ENCODE assay signal across 8 cellular contexts in genomic region chr1:108560430-108561144, GRCh38. TPM values are rescaled to one million over a fixed set of nuclear protein-coding genes. Genes with fewer than 3 reads are reported as not detected.
DNase-seq lines count a peak whose midpoint lies in the region; ATAC-seq lines count a peak whose summit lies in the region.

No MANE protein-coding gene starts in this region.

- no peaks in the 10 kb centered on the region for H3K27me3 Mint-ChIP-seq in activated naive CD4-positive, alpha-beta T cell treated with anti-CD3 and anti-CD28 coated beads, Interleukin-2, amount 50 U/mL, for 24 hours

- H3K4me1 ChIP-seq in SJCRH30 = peaks cover 5% of the 10 kb centered on the region; the same call in 1 of the 2 replicates

- no peaks in the 10 kb centered on the region for H3K36me3 Mint-ChIP-seq in activated naive CD4-positive, alpha-beta T cell treated with anti-CD3 and anti-CD28 coated beads, Interleukin-2, amount 50 U/mL, for 24 hours

- H3K36me3 ChIP-seq in SJCRH30 = no peaks in the 10 kb centered on the region

- peaks cover 38% of the 10 kb centered on the region for H3K4me1 Mint-ChIP-seq in activated naive CD4-positive, alpha-beta T cell treated with anti-CD3 and anti-CD28 coated beads, Interleukin-2, amount 50 U/mL, for 24 hours

- peak; percentile 40 for ATAC-seq in GM21529 (IDR thresholded peaks at IDR 0.05; ENCODE audit: unreplicated experiment)
- peak; percentile 24 to 76 for ATAC-seq in left cardiac atrium
- no peak for ATAC-seq in esophagus mucosa

- no peaks in the 10 kb centered on the region for H3K9me3 ChIP-seq in SJCRH30 (replicated peaks)

- no peak overlapping the region for H3K27ac ChIP-seq in SJCRH30

- in situ Hi-C loops in KBM-7 (cut with MboI; ENCODE audit: low pct_unique_long_range_greater_than_20kb, low sequenced_read_pairs) = no loop called here

- H3K4me3 Mint-ChIP-seq in activated naive CD4-positive, alpha-beta T cell treated with anti-CD3 and anti-CD28 coated beads, Interleukin-2, amount 50 U/mL, for 24 hours = peak overlapping the region; percentile 89

- no peaks in the 10 kb centered on the region for H3K9me3 Mint-ChIP-seq in activated naive CD4-positive, alpha-beta T cell treated with anti-CD3 and anti-CD28 coated beads, Interleukin-2, amount 50 U/mL, for 24 hours

- H3K4me3 ChIP-seq in SJCRH30 = peak overlapping the region; percentile 63

- DNase-seq in DMS79 treated with DMSO at 0.1 percent for 48 hours (lab: John Stamatoyannopoulos, UW) (peak; percentile 90), KBM-7 (peak; percentile 69), SJCRH30 (peak; percentile 58 to 71), left cardiac atrium (peak; percentile 55), posterior vena cava (ENCODE audit: low spot score) (peak; percentile 88)

- intact Hi-C loops in left cardiac atrium (cut with DNase I) (loop anchor here (5.0 kb wide), 2 partner anchors 67 to 82 kb away; no protein-coding TSS in a partner anchor), posterior vena cava (cut with DNase I) (loop anchor here in 1 of 2 donors (5.0 kb wide), 1 partner anchor 48 kb away; no protein-coding TSS in a partner anchor)

- no peak overlapping the region for H3K27ac Mint-ChIP-seq in activated naive CD4-positive, alpha-beta T cell treated with anti-CD3 and anti-CD28 coated beads, Interleukin-2, amount 50 U/mL, for 24 hours

- H3K27me3 ChIP-seq in SJCRH30 = no peaks in the 10 kb centered on the region

RNA-seq across cellular contexts. Expression of gene EEIG2, which starts 0.7 kb away (rescaled TPM):
- total RNA-seq in SJCRH30 (2014; rRNA removed; shearing (Covaris generic)) = 15.8 and 17.9 TPM in 2 replicates
- total RNA-seq in left cardiac atrium = 1 to 10 TPM; 8.5 to 9.9 TPM
- 10 to 100 TPM; 26.8 to 29.1 TPM for total RNA-seq in posterior vena cava
- 3.4 TPM for total RNA-seq in esophagus mucosa
